Comparison of ENCODE assay signal across 8 cellular contexts in the genomic region with DNA sequence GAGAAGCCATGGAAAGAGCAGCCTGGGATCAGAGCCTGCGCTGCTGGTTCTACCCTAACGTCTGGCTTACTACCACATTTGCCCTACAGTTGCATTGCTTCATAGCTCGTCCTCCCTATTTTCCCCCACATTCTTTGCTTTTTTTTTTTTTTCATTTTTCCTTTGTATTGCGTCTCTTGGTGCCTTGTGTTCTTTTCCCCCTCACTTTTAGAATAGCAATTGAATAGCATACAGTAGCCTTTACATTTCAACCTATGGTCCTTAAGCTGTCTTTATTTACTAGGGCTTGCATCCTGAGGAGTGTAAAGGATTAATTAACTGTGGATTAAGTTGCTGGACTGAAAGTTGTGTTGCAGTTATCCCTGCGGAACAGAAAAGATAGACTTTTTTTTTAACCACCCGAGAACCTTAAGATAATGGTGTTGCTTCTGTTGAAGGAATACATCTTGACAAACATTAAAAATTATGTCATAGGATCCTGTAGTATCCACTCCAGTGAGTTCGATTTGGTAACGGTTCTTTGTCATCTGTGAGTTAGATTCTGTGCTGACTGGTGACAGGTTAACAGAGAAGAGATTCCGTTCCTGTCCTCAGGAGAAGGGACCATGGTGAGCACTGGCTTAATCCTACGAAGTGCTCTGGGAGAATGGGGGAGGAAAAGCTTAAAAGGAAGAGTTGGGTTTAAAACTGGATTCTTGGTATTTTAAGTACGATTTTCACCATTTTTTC.
DNase-seq lines count a peak whose midpoint lies in the region; FAIRE-seq and TF ChIP-seq lines count a peak whose summit lies in the region.

No MANE protein-coding gene starts in this region.

- TF ChIP-seq CTCF in HFF-Myc (IDR thresholded peaks at IDR 0.05; ENCODE audit: low read depth, low read length, missing control alignments) (no peak), Peyer's patch (IDR thresholded peaks at IDR 0.05) (no peak), neutrophil (IDR thresholded peaks at IDR 0.05) (no peak)

- no peak for FAIRE-seq in RCC 7860 (lab: Jason Lieb, UNC)

- H3K27ac ChIP-seq in Peyer's patch (peak overlapping the region; percentile 75 to 100 (median 95)), epithelial cell of prostate (peak overlapping the region; percentile 94), neutrophil (no peak overlapping the region)

- peaks cover 0 to 4% (median 0%) of the 10 kb centered on the region in 4 donors for H3K4me1 ChIP-seq in Peyer's patch
- H3K4me1 ChIP-seq in neutrophil (ENCODE audit: control insufficient read depth in 1 of 2, insufficient read depth in 1 of 2, low read depth in 1 of 2, low read length in 1 of 2) = peaks cover 34 to 44% of the 10 kb centered on the region in 2 experiments

- peak overlapping the region; percentile 72 for H3K4me3 ChIP-seq in HFF-Myc (replicated peaks; ENCODE audit: low read depth, low read length)
- H3K4me3 ChIP-seq in Peyer's patch = peak overlapping the region; percentile 45 to 92 (median 76)
- peak overlapping the region; percentile 51 to 65 for H3K4me3 ChIP-seq in neutrophil (ENCODE audit: low read depth in 1 of 2, low read length in 1 of 2)

- TF ChIP-seq POLR2A in Peyer's patch (IDR thresholded peaks at IDR 0.05) = no peak

- no peaks in the 10 kb centered on the region for H3K27me3 ChIP-seq in Peyer's patch
- peaks cover 68% of the 10 kb centered on the region for H3K27me3 ChIP-seq in neutrophil

- H3K36me3 ChIP-seq in Peyer's patch (no peaks in the 10 kb centered on the region), neutrophil (no peaks in the 10 kb centered on the region)

- DNase-seq in AG20443 (ENCODE audit: low spot score) (peak; percentile 11), HFF-Myc (ENCODE audit: extremely low read depth, low read depth) (no peak), Peyer's patch (no peak), epithelial cell of prostate (ENCODE audit: low read depth, low spot score) (no peak), RCC 7860 (ENCODE audit: low spot score) (no peak)
- DNase-seq in activated CD4-positive, CD25-positive, alpha-beta regulatory T cell treated with anti-CD3 and anti-CD28 coated beads, Interleukin-2, amount 50 U/mL, for 72 hours = no peak
- no peak for DNase-seq in stimulated activated CD4-positive, alpha-beta T cell treated with anti-CD3 and anti-CD28 coated beads, Interleukin-4, amount 100 ng/mL, for 24 hours

- H3K9me3 ChIP-seq in Peyer's patch (no peaks in the 10 kb centered on the region), neutrophil (no peaks in the 10 kb centered on the region)
